ENCODE assay signal across 16 cellular contexts in genomic region chr21:31366825-31367224, GRCh38. TPM values are rescaled to one million over a fixed set of nuclear protein-coding genes. Genes with fewer than 3 reads are reported as not detected.
DNase-seq lines count a peak whose midpoint lies in the region; ATAC-seq, FAIRE-seq and TF ChIP-seq lines count a peak whose summit lies in the region.
"Had no signal": no experiment of that assay in that cellular context is flagged by ENCODE, and none has a peak within 500 bp of the region (broad histone marks: within the 10 kb centered on the region; RNA-seq: fewer than 3 reads in every experiment).

No MANE protein-coding gene starts in this region.

- peaks cover 17% of the 10 kb centered on the region for H3K4me1 Mint-ChIP-seq in activated T-helper 17 cell treated with anti-CD3 and anti-CD28 coated beads, Interleukin-2, amount 50 U/mL, for 72 hours
- peaks cover 23 to 33% of the 10 kb centered on the region in 2 donors for H3K4me1 Mint-ChIP-seq in immature natural killer cell

- ATAC-seq in Panc1 (peak; percentile 74), HG03457 (IDR thresholded peaks at IDR 0.05; ENCODE audit: unreplicated experiment) (no peak), HG03378 (IDR thresholded peaks at IDR 0.05; ENCODE audit: unreplicated experiment) (no peak)
- no peak for ATAC-seq in activated T-helper 17 cell treated with anti-CD3 and anti-CD28 coated beads, Interleukin-2, amount 50 U/mL, for 72 hours (replicated peaks)
- ATAC-seq: activated CD4-positive, CD25-positive, alpha-beta regulatory T cell treated with anti-CD3 and anti-CD28 coated beads, Interleukin-2, amount 50 U/mL, for 24 hours; left colon had no signal

- no TSS peak for BruUV-seq in Panc1 (replicated peaks; lab: Mats Ljungman, UMichigan)

- H3K4me3 Mint-ChIP-seq in activated T-helper 17 cell treated with anti-CD3 and anti-CD28 coated beads, Interleukin-2, amount 50 U/mL, for 72 hours, result no peak overlapping the region
- no peak overlapping the region for H3K4me3 Mint-ChIP-seq in immature natural killer cell
- H3K4me3 Mint-ChIP-seq: endodermal cell, type B pancreatic cell had no signal

- no peak overlapping the region for H3K27ac Mint-ChIP-seq in activated T-helper 17 cell treated with anti-CD3 and anti-CD28 coated beads, Interleukin-2, amount 50 U/mL, for 72 hours
- H3K27ac Mint-ChIP-seq in immature natural killer cell, result no peak overlapping the region
- H3K27ac Mint-ChIP-seq: endodermal cell, type B pancreatic cell had no signal

- no peaks in the 10 kb centered on the region for H3K27me3 Mint-ChIP-seq in activated T-helper 17 cell treated with anti-CD3 and anti-CD28 coated beads, Interleukin-2, amount 50 U/mL, for 72 hours
- peaks cover 0 to 4% (median 0%) of the 10 kb centered on the region in 3 donors for H3K27me3 Mint-ChIP-seq in immature natural killer cell (ENCODE audit: low read depth in 3 of 3)
- H3K27me3 Mint-ChIP-seq: type B pancreatic cell had no signal

- H3K36me3 ChIP-seq in Panc1 (ENCODE audit: control insufficient read depth, insufficient read depth, low read length) (no peaks in the 10 kb centered on the region), prostate gland (no peaks in the 10 kb centered on the region)

- no peaks in the 10 kb centered on the region for H3K9me3 Mint-ChIP-seq in activated T-helper 17 cell treated with anti-CD3 and anti-CD28 coated beads, Interleukin-2, amount 50 U/mL, for 72 hours
- H3K9me3 Mint-ChIP-seq in immature natural killer cell, result peaks cover 0 to 4% (median 0%) of the 10 kb centered on the region in 6 donors
- H3K9me3 Mint-ChIP-seq: endodermal cell had no signal

- H3K4me1 ChIP-seq in Panc1 (ENCODE audit: control insufficient read depth, insufficient read depth, low read length), result no peaks in the 10 kb centered on the region
- H3K4me1 ChIP-seq in prostate gland (replicated peaks), result no peaks in the 10 kb centered on the region
- H3K4me1 ChIP-seq: parathyroid adenoma had no signal

- DNase-seq in H54 (ENCODE audit: insufficient read length, low spot score) (peak; percentile 65), Panc1 (ENCODE audit: low read depth, low spot score) (peak; percentile 69), epithelial cell of prostate (ENCODE audit: low read depth, low spot score) (peak; percentile 87), prostate gland (ENCODE audit: low spot score) (peak; percentile 53), immature natural killer cell (no peak)
- DNase-seq: activated naive CD4-positive, alpha-beta T cell treated with anti-CD3 and anti-CD28 coated beads, Interleukin-2, amount 50 U/mL, for 16 hours; DMS53; endodermal cell; left colon; NCI-H1048 had no signal

- CTCF ChIA-PET in Panc1 (lab: Charles Lee), result no interaction called here

- 46% methylated on average over 2 of the region's 2 CpGs for WGBS in prostate gland

- intact Hi-C loops in Panc1 (cut with micrococcal nuclease; ENCODE audit: unreplicated experiment) (no loop called here), prostate gland (cut with DNase I) (no loop called here)

- in situ Hi-C loops in Panc1 (cut with HindIII; ENCODE audit: low pct_unique_long_range_greater_than_20kb, low sequenced_read_pairs), result no loop called here

- H3K27ac ChIP-seq in Panc1 (ENCODE audit: low read length) (no peak overlapping the region), epithelial cell of prostate (peak overlapping the region; percentile 10), prostate gland (no peak overlapping the region)
- H3K27ac ChIP-seq: parathyroid adenoma had no signal

- H3K9me3 ChIP-seq in Panc1 (ENCODE audit: control insufficient read depth, insufficient read depth, low read depth, low read length) (no peaks in the 10 kb centered on the region), prostate gland (no peaks in the 10 kb centered on the region)

- H3K27me3 ChIP-seq in Panc1 (ENCODE audit: control insufficient read depth, insufficient read depth, low read length) (no peaks in the 10 kb centered on the region), prostate gland (replicated peaks; ENCODE audit: insufficient read depth) (no peaks in the 10 kb centered on the region)

- FAIRE-seq in H54 (lab: Jason Lieb, UNC), result peak; percentile 71

- TF ChIP-seq POLR2A in H54 (IDR thresholded peaks at IDR 0.05; ENCODE audit: low read depth, low read length) (no peak), prostate gland (IDR thresholded peaks at IDR 0.05) (no peak)

- TF ChIP-seq CTCF in Panc1 (IDR thresholded peaks at IDR 0.05) (no peak), prostate gland (IDR thresholded peaks at IDR 0.05) (no peak)

- no peaks in the 10 kb centered on the region for H3K36me3 Mint-ChIP-seq in activated T-helper 17 cell treated with anti-CD3 and anti-CD28 coated beads, Interleukin-2, amount 50 U/mL, for 72 hours (ENCODE audit: low read depth)
- peaks cover 0 to 9% (median 0%) of the 10 kb centered on the region in 3 donors for H3K36me3 Mint-ChIP-seq in immature natural killer cell
- H3K36me3 Mint-ChIP-seq: type B pancreatic cell had no signal

- POLR2A ChIA-PET in Panc1 (lab: Charles Lee), result no interaction called here

- H3K4me3 ChIP-seq in Panc1 (ENCODE audit: low read depth in 2 of 2, low read length in 2 of 2) (no peak overlapping the region), prostate gland (no peak overlapping the region)

RNA-seq across cellular contexts. Expression of gene TIAM1, which starts 22.8 kb away (rescaled TPM):
- total RNA-seq in Panc1 (2021; ENCODE audit: unreplicated experiment), result 3.7 TPM
- polyA plus RNA-seq in Panc1 (2012; ENCODE audit: insufficient read length), result 1.9 TPM
- 10 to 100 TPM in 1 of 2 donors, 1 to 10 TPM in 1; 6.0 to 38.1 TPM for total RNA-seq in prostate gland
- total RNA-seq in activated T-helper 17 cell treated with anti-CD3 and anti-CD28 coated beads, Interleukin-2, amount 50 U/mL, for 72 hours, result 10 to 100 TPM; 23.4 to 63.4 TPM
- 10 to 100 TPM in 1 of 3 donors, 1 to 10 TPM in 2; 5.6 to 24.7 (median 9.1) TPM for polyA plus RNA-seq in immature natural killer cell

Comparison
In these comparisons a context has a peak if more than half of its experiments do, and no peak if none do; other contexts are left out.
1. DNase-seq: peak in H54 (single experiment), Panc1 (single experiment), epithelial cell of prostate (single experiment) and prostate gland (single experiment); none in immature natural killer cell (0 of 3).